19 cellular contexts compared by ENCODE assay signal in the genomic region with DNA sequence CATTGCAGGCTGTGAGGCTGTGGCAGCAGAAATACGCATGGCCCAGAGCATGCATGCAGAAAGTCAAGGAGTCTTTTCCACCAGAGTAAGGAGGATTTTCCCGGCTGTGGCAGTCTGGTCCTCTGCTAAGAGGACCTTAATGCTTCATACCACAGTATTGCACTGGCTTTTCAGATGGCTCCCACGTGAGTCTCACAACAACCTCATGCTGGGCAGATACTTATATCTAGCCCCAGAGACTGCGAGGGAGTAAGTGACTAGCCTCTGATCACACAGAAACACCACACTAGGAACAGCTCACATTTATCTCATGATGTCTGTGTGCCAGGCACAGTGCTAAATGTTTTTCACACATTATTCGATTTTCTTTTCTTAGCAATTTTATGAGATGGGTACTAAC. TPM values are rescaled to one million over a fixed set of nuclear protein-coding genes. Genes with fewer than 3 reads are reported as not detected.
DNase-seq lines count a peak whose midpoint lies in the region; TF ChIP-seq lines count a peak whose summit lies in the region.
"Had no signal": no experiment of that assay in that cellular context is flagged by ENCODE, and none has a peak within 500 bp of the region (broad histone marks: within the 10 kb centered on the region; RNA-seq: fewer than 3 reads in every experiment).

No MANE protein-coding gene starts in this region.

- H3K27ac ChIP-seq in angular gyrus (ENCODE audit: low read depth, low read length) (peak overlapping the region; percentile 32), hepatocyte (peak overlapping the region; percentile 26), skin epidermis (peak overlapping the region in 16 of 21 experiments; percentile 7 to 92 (median 78))

- no peaks in the 10 kb centered on the region for H3K36me3 ChIP-seq in hepatocyte (replicated peaks; ENCODE audit: insufficient read depth, low read depth)

- H3K9me2 ChIP-seq in hepatocyte (replicated peaks; ENCODE audit: insufficient read depth), result no peaks in the 10 kb centered on the region

- H3K4me3 ChIP-seq in AG10803 (ENCODE audit: low read length), result no peak overlapping the region
- no peak overlapping the region for H3K4me3 ChIP-seq in hepatocyte
- no peak overlapping the region for H3K4me3 ChIP-seq in skin epidermis

- peaks cover 22% of the 10 kb centered on the region for H3K4me1 ChIP-seq in hepatocyte (ENCODE audit: insufficient read depth)

- TF ChIP-seq CTCF in AG10803 (conservative IDR thresholded peaks at IDR 0.05; ENCODE audit: low read length) (no peak), hepatocyte (IDR thresholded peaks at IDR 0.05; ENCODE audit: poor library complexity) (no peak), GM13977 (IDR thresholded peaks at IDR 0.05; ENCODE audit: extremely low read depth, insufficient read depth, missing control alignments) (no peak)

- CTCF ChIA-PET in HEK293T (lab: Yijun Ruan, JAX), result no interaction called here

- no peaks in the 10 kb centered on the region for H3K27me3 ChIP-seq in hepatocyte

- DNase-seq in AG10803 (ENCODE audit: low read depth) (peak; percentile 64), hepatocyte (ENCODE audit: low spot score) (no peak), HEK293T (ENCODE audit: extremely low spot score) (no peak), GM13977 (ENCODE audit: low spot score) (no peak), NCI-H2107 (lab: John Stamatoyannopoulos, UW) (no peak), NCI-H226 (no peak)
- DNase-seq: activated CD4-positive, alpha-beta T cell treated with anti-CD3 and anti-CD28 coated beads, Interleukin-2, amount 50 U/mL, for 48 hours; activated naive CD4-positive, alpha-beta T cell treated with anti-CD3 and anti-CD28 coated beads, Interleukin-2, amount 50 U/mL, for 16 hours; activated T-cell treated with anti-CD3 and anti-CD28 coated beads, Interleukin-2, amount 50 U/mL, for 24 hours; naive thymus-derived CD4-positive, alpha-beta T cell; NCI-H146; NCI-H2227 treated with DMSO at 0.1 percent for 48 hours; NK-92 treated with Interleukin-12 subunit alpha and Interleukin-12 subunit beta, amount 100 ng/mL, for 24 hours; posterior cingulate gyrus; stimulated activated naive B cell treated with anti-CD40 and anti-IgM and Interleukin-4, amounts not matched to agents 10 μg/mL and 1 μg/mL and 100 μg/mL, for 72 hours; T-helper 1 cell had no signal

- no peaks in the 10 kb centered on the region for H3K9me3 ChIP-seq in hepatocyte (ENCODE audit: low read depth)

- H4K20me1 ChIP-seq in hepatocyte (ENCODE audit: insufficient read depth, poor library complexity, severe bottlenecking), result peaks cover 57% of the 10 kb centered on the region

- H3K4me2 ChIP-seq in hepatocyte, result no peak overlapping the region

- H3K79me2 ChIP-seq in hepatocyte, result peaks cover 74% of the 10 kb centered on the region

- in situ Hi-C loops in GM13977 (cut with MboI; ENCODE audit: low pct_unique_long_range_greater_than_20kb, low sequenced_read_pairs, unreplicated experiment), result no loop called here

- POLR2A ChIA-PET in HEK293T (lab: Yijun Ruan, JAX), result no interaction called here

- 76% methylated on average over 5 of the region's 5 CpGs for WGBS in hepatocyte (ENCODE audit: low lambda C conversion rate, missing lambda C conversion rate)

- no peak overlapping the region for H2AFZ ChIP-seq in hepatocyte

TF ChIP-seq in HEK293T, 16 proteins besides CTCF, POLR2A, EP300 and RAD21:
- TF ChIP-seq, protein P1, sequence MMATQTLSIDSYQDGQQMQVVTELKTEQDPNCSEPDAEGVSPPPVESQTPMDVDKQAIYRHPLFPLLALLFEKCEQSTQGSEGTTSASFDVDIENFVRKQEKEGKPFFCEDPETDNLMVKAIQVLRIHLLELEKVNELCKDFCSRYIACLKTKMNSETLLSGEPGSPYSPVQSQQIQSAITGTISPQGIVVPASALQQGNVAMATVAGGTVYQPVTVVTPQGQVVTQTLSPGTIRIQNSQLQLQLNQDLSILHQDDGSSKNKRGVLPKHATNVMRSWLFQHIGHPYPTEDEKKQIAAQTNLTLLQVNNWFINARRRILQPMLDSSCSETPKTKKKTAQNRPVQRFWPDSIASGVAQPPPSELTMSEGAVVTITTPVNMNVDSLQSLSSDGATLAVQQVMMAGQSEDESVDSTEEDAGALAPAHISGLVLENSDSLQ (IDR thresholded peaks at IDR 0.05), result no peak
- TF ChIP-seq CTBP1 (IDR thresholded peaks at IDR 0.05; ENCODE audit: borderline replicate concordance), result no peak
- no peak for TF ChIP-seq NFRKB (IDR thresholded peaks at IDR 0.05)
- no peak for TF ChIP-seq BHLHE40 (IDR thresholded peaks at IDR 0.05; ENCODE audit: borderline replicate concordance)
- TF ChIP-seq ARNT (IDR thresholded peaks at IDR 0.05), result no peak
- no peak for TF ChIP-seq ZNF384 (IDR thresholded peaks at IDR 0.05)
- no peak for TF ChIP-seq ELF4 (IDR thresholded peaks at IDR 0.05)
- no peak for TF ChIP-seq SP1 (IDR thresholded peaks at IDR 0.05)
- TF ChIP-seq TARDBP (IDR thresholded peaks at IDR 0.05), result no peak
- TF ChIP-seq SUZ12 (IDR thresholded peaks at IDR 0.05), result no peak
- TF ChIP-seq L3MBTL2 (conservative IDR thresholded peaks at IDR 0.05), result no peak
- no peak for TF ChIP-seq FOXM1 (IDR thresholded peaks at IDR 0.05; ENCODE audit: borderline replicate concordance)
- TF ChIP-seq HDGF (IDR thresholded peaks at IDR 0.05; ENCODE audit: borderline replicate concordance), result no peak
- TF ChIP-seq FOXK2 (IDR thresholded peaks at IDR 0.05), result no peak
- TF ChIP-seq LEF1 (IDR thresholded peaks at IDR 0.05; ENCODE audit: borderline replicate concordance), result no peak
- TF ChIP-seq FOXA1 (IDR thresholded peaks at IDR 0.05), result no peak
TF ChIP-seq in HEK293T: peak in this region for 0.

RNA-seq across cellular contexts. Expression of a gene that starts 8.0 kb away (rescaled TPM):
- total RNA-seq in hepatocyte, result 21.3 and 27.6 TPM in 2 replicates
- 23.8 and 25.5 TPM in 2 replicates for polyA plus RNA-seq in hepatocyte

RNA-seq across cellular contexts. Expression of a gene that starts 30.1 kb away (rescaled TPM):
- 5.2 and 7.6 TPM in 2 replicates for total RNA-seq in hepatocyte
- 7.2 and 8.3 TPM in 2 replicates for polyA plus RNA-seq in hepatocyte
- polyA plus RNA-seq: naive thymus-derived CD4-positive, alpha-beta T cell had no signal

RNA-seq across cellular contexts. Expression of a gene that starts 50.4 kb away (rescaled TPM):
- 11.1 and 12.7 TPM in 2 replicates for total RNA-seq in hepatocyte
- 22.1 and 25.0 TPM in 2 replicates for polyA plus RNA-seq in hepatocyte

RNA-seq across cellular contexts. Expression of a gene that starts 51.8 kb away (rescaled TPM):
- total RNA-seq in hepatocyte, result not detected in 2 replicates
- 0.21 TPM in 1 of 2 replicates, not detected in the other for polyA plus RNA-seq in hepatocyte
- polyA plus RNA-seq: AG04450; naive thymus-derived CD4-positive, alpha-beta T cell had no signal

Comparison
In these comparisons a context has a peak if more than half of its experiments do, and no peak if none do; other contexts are left out.
1. H3K27ac ChIP-seq: peak in every context shown above with its lines; median percentile 78 in skin epidermis; 32 in angular gyrus; 26 in hepatocyte.